In genomic region chr19:1309977-1310852, GRCh38 we compare ENCODE assay signal across 24 cellular contexts. TPM values are rescaled to one million over a fixed set of nuclear protein-coding genes. Genes with fewer than 3 reads are reported as not detected.
DNase-seq lines count a peak whose midpoint lies in the region; TF ChIP-seq lines count a peak whose summit lies in the region.
"Had no signal": no experiment of that assay in that cellular context is flagged by ENCODE, and none has a peak within 500 bp of the region (broad histone marks: within the 10 kb centered on the region; RNA-seq: fewer than 3 reads in every experiment).

No MANE protein-coding gene starts in this region.

- H3K4me2 ChIP-seq in neuronal stem cell (ENCODE audit: insufficient read depth, low read length, poor library complexity, severe bottlenecking) (no peak overlapping the region), PC-9 (no peak overlapping the region)
- H3K4me2 ChIP-seq: GM23338 had no signal

- H2BK5ac ChIP-seq in neuronal stem cell (ENCODE audit: low read length) = no peak overlapping the region

- no CpG with 5 or more reads among the region's 28 CpGs for WGBS in neuronal stem cell (ENCODE audit: extremely low coverage in 2 of 2, insufficient read length in 2 of 2, insufficient replicate concordance in 1 of 2), 2 donors

- H2AK5ac ChIP-seq in neuronal stem cell (ENCODE audit: low read depth, low read length) = peak overlapping the region; percentile 81

- TF ChIP-seq CTCF in BE2C (IDR thresholded peaks at IDR 0.05; ENCODE audit: low read depth, low read length) (no peak), HEK293 (tag by site-specific recombination; IDR thresholded peaks at IDR 0.05) (no peak), WERI-Rb-1 (IDR thresholded peaks at IDR 0.05; ENCODE audit: low read depth, low read length) (no peak), PC-9 (conservative IDR thresholded peaks at IDR 0.05) (no peak)

- peaks cover 2% of the 10 kb centered on the region for H3K79me1 ChIP-seq in neuronal stem cell (ENCODE audit: low read depth, low read length)

- CTCF ChIA-PET in HEK293 (lab: Yijun Ruan, JAX) (no interaction called here), PC-9 (lab: Charles Lee) (no interaction called here)

- H3K4me3 ChIP-seq in BE2C (ENCODE audit: low read depth, low read length) = no peak overlapping the region
- no peak overlapping the region for H3K4me3 ChIP-seq in HEK293 (ENCODE audit: low read depth, low read length)
- no peak overlapping the region for H3K4me3 ChIP-seq in WERI-Rb-1 (ENCODE audit: low read depth, low read length)
- no peak overlapping the region for H3K4me3 ChIP-seq in neuronal stem cell (ENCODE audit: low read length in 2 of 2)
- H3K4me3 ChIP-seq in PC-9 = no peak overlapping the region
- H3K4me3 ChIP-seq: GM23338, HAP-1, SJSA1 had no signal

- peak; percentile 15 for DNase-seq in BE2C
- DNase-seq in WERI-Rb-1 = no peak
- no peak for DNase-seq in neuronal stem cell (ENCODE audit: low spot score)
- no peak for DNase-seq in PC-9
- DNase-seq in COR-L47 (lab: John Stamatoyannopoulos, UW) = no peak
- DNase-seq in NCI-H187 treated with DMSO at 0.1 percent for 48 hours (lab: John Stamatoyannopoulos, UW) = no peak
- DNase-seq: Calu3; CD8-positive, alpha-beta memory T cell; Karpas-422; NCI-H1092; NCI-H1436; NCI-H187; NCI-H2107; NCI-H446; NCI-H526; Right ventricle myocardium superior; T-helper 1 cell had no signal

- H4K8ac ChIP-seq in neuronal stem cell (ENCODE audit: low read depth, low read length) = no peak overlapping the region

- H3K9ac ChIP-seq in neuronal stem cell (ENCODE audit: low read depth, low read length, poor library complexity) = no peak overlapping the region

- H3K36me3 ChIP-seq in BE2C = no peaks in the 10 kb centered on the region
- H3K36me3 ChIP-seq in HEK293 (ENCODE audit: control insufficient read depth in 2 of 2, insufficient read depth in 1 of 2, low read length in 2 of 2) = no peaks in the 10 kb centered on the region
- no peaks in the 10 kb centered on the region for H3K36me3 ChIP-seq in WERI-Rb-1
- H3K36me3 ChIP-seq in neuronal stem cell (replicated peaks in 1 of 2; ENCODE audit: control insufficient read depth in 2 of 2, insufficient read depth in 2 of 2, low read length in 2 of 2) = no peaks in the 10 kb centered on the region
- no peaks in the 10 kb centered on the region for H3K36me3 ChIP-seq in PC-9 (ENCODE audit: low read depth)
- H3K36me3 ChIP-seq: HAP-1, SJSA1 had no signal

- H3K27me3 ChIP-seq in BE2C = no peaks in the 10 kb centered on the region
- H3K27me3 ChIP-seq in WERI-Rb-1 (ENCODE audit: insufficient read depth, low read depth, severe bottlenecking) = no peaks in the 10 kb centered on the region
- peaks cover 0 to 15% (median 0%) of the 10 kb centered on the region in 3 experiments for H3K27me3 ChIP-seq in neuronal stem cell (ENCODE audit: control insufficient read depth in 3 of 3, insufficient read depth in 3 of 3, low read depth in 1 of 3, low read length in 3 of 3)
- no peaks in the 10 kb centered on the region for H3K27me3 ChIP-seq in PC-9 (ENCODE audit: insufficient read depth, low read depth)

- H3K9me2 ChIP-seq in PC-9 (ENCODE audit: insufficient read depth) = no peaks in the 10 kb centered on the region

- H3K9me3 ChIP-seq in BE2C = no peaks in the 10 kb centered on the region
- no peaks in the 10 kb centered on the region for H3K9me3 ChIP-seq in HEK293 (ENCODE audit: control insufficient read depth, insufficient read depth, low read depth, low read length)
- H3K9me3 ChIP-seq in WERI-Rb-1 (ENCODE audit: severe bottlenecking) = no peaks in the 10 kb centered on the region
- H3K9me3 ChIP-seq in neuronal stem cell (replicated peaks in 1 of 2; ENCODE audit: control insufficient read depth in 2 of 2, insufficient read depth in 1 of 2, low read depth in 1 of 2, low read length in 2 of 2) = no peaks in the 10 kb centered on the region
- H3K9me3 ChIP-seq in PC-9 (ENCODE audit: insufficient read depth, low read depth) = no peaks in the 10 kb centered on the region
- H3K9me3 ChIP-seq: HAP-1, SJSA1 had no signal

- peak overlapping the region; percentile 47 for H3K14ac ChIP-seq in neuronal stem cell (ENCODE audit: low read length)

- H3K4ac ChIP-seq in neuronal stem cell (ENCODE audit: low read length) = no peak overlapping the region

- no peak overlapping the region for H2AFZ ChIP-seq in neuronal stem cell (ENCODE audit: low read length)
- H2AFZ ChIP-seq in PC-9 = no peak overlapping the region
- H2AFZ ChIP-seq: GM23338 had no signal

- H3F3A ChIP-seq in PC-9 (ENCODE audit: insufficient read depth, low read depth) = 0 out of 2 replicates have a peak, but pooled peaks cover 2% of the 10 kb centered on the region

- H2BK120ac ChIP-seq in neuronal stem cell (ENCODE audit: low read depth, low read length) = peak overlapping the region; percentile 83

- H3K79me2 ChIP-seq in PC-9 (ENCODE audit: low read depth) = no peaks in the 10 kb centered on the region

- H3K4me1 ChIP-seq in BE2C (peaks cover 6% of the 10 kb centered on the region), HEK293 (ENCODE audit: control insufficient read depth, insufficient read depth, low read length) (no peaks in the 10 kb centered on the region), neuronal stem cell (ENCODE audit: control insufficient read depth in 2 of 2, insufficient read depth in 1 of 2, low read depth in 1 of 2, low read length in 2 of 2) (peaks cover 7 to 8% of the 10 kb centered on the region in 2 donors), PC-9 (replicated peaks; ENCODE audit: insufficient read depth) (peaks cover 9% of the 10 kb centered on the region)
- H3K4me1 ChIP-seq: HAP-1 had no signal

- H4K91ac ChIP-seq in neuronal stem cell (ENCODE audit: low read depth, low read length, poor library complexity) = no peak overlapping the region

- H3K23ac ChIP-seq in neuronal stem cell (ENCODE audit: low read depth, low read length, poor library complexity) = no peak overlapping the region

- no peaks in the 10 kb centered on the region for H4K20me1 ChIP-seq in PC-9 (ENCODE audit: insufficient read depth)

- no peak overlapping the region for H2BK15ac ChIP-seq in neuronal stem cell (ENCODE audit: low read length)

- H2BK12ac ChIP-seq in neuronal stem cell (ENCODE audit: low read length) = no peak overlapping the region

- H3K27ac ChIP-seq in HEK293 (ENCODE audit: extremely low read depth, low read depth, low read length) (no peak overlapping the region), WERI-Rb-1 (peak overlapping the region; percentile 56), neuronal stem cell (replicated peaks; ENCODE audit: low read length) (no peak overlapping the region), PC-9 (no peak overlapping the region)
- H3K27ac ChIP-seq: SJSA1 had no signal

- intact Hi-C loops in PC-9 (cut with micrococcal nuclease; ENCODE audit: unreplicated experiment) = no loop called here

- BruUV-seq in PC-9 (replicated peaks; lab: Mats Ljungman, UMichigan) = no TSS peak

- POLR2A ChIA-PET in HEK293 (lab: Yijun Ruan, JAX) (interaction anchor here (0.6 to 1.8 kb wide), 2 partner anchors 41 to 127 kb away, joined by 3 to 6 read pairs; partner anchors contain the start of gene CIRBP), PC-9 (lab: Charles Lee; ENCODE audit: unreplicated experiment) (no interaction called here)

- H3K18ac ChIP-seq in neuronal stem cell (ENCODE audit: low read length) = peak overlapping the region; percentile 38

TF ChIP-seq in HEK293, 187 proteins besides CTCF, POLR2A, EP300 and RAD21:
- TF ChIP-seq SP7 (tag by site-specific recombination; IDR thresholded peaks at IDR 0.05) (0 out of 2 replicates have a peak, but pooled peaks have one; percentile 23), KLF10 (tag by site-specific recombination; IDR thresholded peaks at IDR 0.05) (peak; percentile 19; the same call in 1 of the 2 replicates), ZNF513 (tag by site-specific recombination; IDR thresholded peaks at IDR 0.05) (no peak)

RNA-seq across cellular contexts. Expression of gene EFNA2, which starts 24.5 kb away (rescaled TPM):
- 2.7 TPM for polyA plus RNA-seq in BE2C (2012; ENCODE audit: insufficient read depth, insufficient read length, low read depth)
- polyA plus RNA-seq in neuronal stem cell (2013, experiment 1 of 2) = 41.4 TPM
- polyA plus RNA-seq in neuronal stem cell (2013, experiment 2 of 2) = 40.6 TPM
- total RNA-seq in PC-9 (2021) = 1.6 TPM in 1 of 2 replicates, not detected in the other
- total RNA-seq: CD8-positive, alpha-beta memory T cell; OCI-LY7; Right ventricle myocardium superior; SJSA1 had no signal
- polyA plus RNA-seq: CD14-positive monocyte; CD8-positive, alpha-beta memory T cell; IgD-negative memory B cell had no signal

RNA-seq across cellular contexts. Expression of gene FAM174C, which starts 34.9 kb away (rescaled TPM):
- polyA plus RNA-seq in BE2C (2012; ENCODE audit: insufficient read depth, insufficient read length, low read depth) = 224 TPM
- 23.8 TPM for polyA plus RNA-seq in neuronal stem cell (2013, experiment 1 of 2)
- 24.1 TPM for polyA plus RNA-seq in neuronal stem cell (2013, experiment 2 of 2)
- 51.8 and 64.2 TPM in 2 replicates for total RNA-seq in PC-9 (2021)

RNA-seq across cellular contexts. Expression of gene CIRBP, which starts 41.1 kb away (rescaled TPM):
- polyA plus RNA-seq in BE2C (2012; ENCODE audit: insufficient read depth, insufficient read length, low read depth) = 385 TPM
- 218 TPM for polyA plus RNA-seq in neuronal stem cell (2013, experiment 1 of 2)
- polyA plus RNA-seq in neuronal stem cell (2013, experiment 2 of 2) = 217 TPM
- 86.9 and 143 TPM in 2 replicates for total RNA-seq in PC-9 (2021)
